ENCODE assay signal across 8 cellular contexts in the genomic region with DNA sequence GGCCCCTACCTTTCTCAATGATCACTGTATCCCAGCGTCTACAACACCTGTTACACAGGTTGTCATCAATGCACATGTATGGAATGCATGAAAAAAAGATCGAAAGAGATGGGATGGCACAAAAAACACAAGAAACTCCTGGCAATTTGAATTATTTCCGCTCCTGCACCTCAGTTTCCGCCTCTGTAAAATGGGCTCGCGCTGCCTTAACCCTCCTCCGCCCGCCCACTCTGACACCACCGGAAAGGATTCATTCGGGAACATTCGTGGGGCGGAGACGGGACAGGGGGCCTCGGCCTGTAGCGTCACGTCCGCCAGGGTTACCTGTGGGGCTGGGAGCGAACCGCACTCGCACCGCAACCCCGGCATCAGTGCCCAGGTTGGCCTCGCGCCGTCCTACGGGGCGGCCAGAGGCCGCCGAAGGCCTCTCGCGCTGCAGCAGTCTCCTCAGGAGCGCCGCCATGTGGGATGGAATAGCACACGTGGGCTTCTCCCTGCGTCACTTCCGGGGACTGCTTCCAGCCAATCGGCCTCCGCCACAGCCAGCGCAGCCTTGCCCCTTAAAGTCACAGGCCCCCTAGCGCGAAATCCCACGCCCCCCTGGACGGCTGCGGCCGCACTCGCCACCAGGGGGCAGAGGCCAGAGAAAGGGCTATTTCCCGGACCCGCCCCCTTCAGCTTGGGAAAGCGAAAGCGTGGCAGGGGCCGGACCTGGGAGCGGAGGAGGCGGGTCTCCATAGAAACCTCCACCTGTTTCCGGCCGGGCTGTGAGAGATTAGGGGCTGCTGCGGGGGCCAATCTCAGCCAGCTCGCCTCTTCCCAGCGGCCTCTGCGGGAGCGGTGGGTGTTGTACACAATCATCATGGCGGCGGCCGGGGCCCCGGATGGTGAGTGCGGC. TPM values are rescaled to one million over a fixed set of nuclear protein-coding genes. Genes with fewer than 3 reads are reported as not detected.
DNase-seq lines count a peak whose midpoint lies in the region; ATAC-seq and TF ChIP-seq lines count a peak whose summit lies in the region.

EARS2 (minus strand) TSS at position 470 of the 898 bp plus-strand sequence; CDS start at position 463, 7 bp downstream.
A gene with protein sequence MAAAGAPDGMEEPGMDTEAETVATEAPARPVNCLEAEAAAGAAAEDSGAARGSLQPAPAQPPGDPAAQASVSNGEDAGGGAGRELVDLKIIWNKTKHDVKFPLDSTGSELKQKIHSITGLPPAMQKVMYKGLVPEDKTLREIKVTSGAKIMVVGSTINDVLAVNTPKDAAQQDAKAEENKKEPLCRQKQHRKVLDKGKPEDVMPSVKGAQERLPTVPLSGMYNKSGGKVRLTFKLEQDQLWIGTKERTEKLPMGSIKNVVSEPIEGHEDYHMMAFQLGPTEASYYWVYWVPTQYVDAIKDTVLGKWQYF (plus strand): TSS at position 847 of the 898 bp plus-strand sequence. CDS start 16 bp downstream, at position 863.

- H3K36me3 ChIP-seq in osteoblast (ENCODE audit: insufficient read depth, low read length) (peaks cover 39% of the 10 kb centered on the region), thoracic aorta (peaks cover 25% of the 10 kb centered on the region)

- H3K9me3 Mint-ChIP-seq in activated naive CD4-positive, alpha-beta T cell treated with anti-CD3 and anti-CD28 coated beads, Interleukin-2, amount 50 U/mL, for 24 hours: no peaks in the 10 kb centered on the region

- peaks cover 4% of the 10 kb centered on the region for H3K36me3 Mint-ChIP-seq in activated naive CD4-positive, alpha-beta T cell treated with anti-CD3 and anti-CD28 coated beads, Interleukin-2, amount 50 U/mL, for 24 hours

- H3K4me3 ChIP-seq in osteoblast (ENCODE audit: insufficient read depth, low read length) (peak within 1 kb of the TSS; percentile 85), thoracic aorta (peak within 1 kb of the TSS; percentile 96)

- ATAC-seq in HG02610 (IDR thresholded peaks at IDR 0.05; ENCODE audit: unreplicated experiment): peak; percentile 92
- peak; percentile 98 for ATAC-seq in SK-N-SH treated with all-trans-retinoic acid at 6 μM for 48 hours
- ATAC-seq in thoracic aorta (ENCODE audit: insufficient number of reproducible peaks, low FRiP score, low read depth): peak; percentile 96

- H3K9me3 ChIP-seq in osteoblast (ENCODE audit: low read depth, low read length): no peaks in the 10 kb centered on the region
- no peaks in the 10 kb centered on the region for H3K9me3 ChIP-seq in thoracic aorta

- H3K4me1 Mint-ChIP-seq in activated naive CD4-positive, alpha-beta T cell treated with anti-CD3 and anti-CD28 coated beads, Interleukin-2, amount 50 U/mL, for 24 hours: peaks cover 41% of the 10 kb centered on the region

- H3K4me3 Mint-ChIP-seq in activated naive CD4-positive, alpha-beta T cell treated with anti-CD3 and anti-CD28 coated beads, Interleukin-2, amount 50 U/mL, for 24 hours: peak within 1 kb of the TSS; percentile 96

- peak; percentile 58 for TF ChIP-seq POLR2A in GM10847 (IDR thresholded peaks at IDR 0.05; ENCODE audit: extremely low read depth, insufficient read length)

- H3K4me1 ChIP-seq in osteoblast (ENCODE audit: insufficient read depth, low read length): peaks cover 18% of the 10 kb centered on the region
- H3K4me1 ChIP-seq in thoracic aorta (ENCODE audit: control insufficient read depth in 1 of 2, low read depth in 2 of 2): peaks cover 16 to 39% of the 10 kb centered on the region in 2 donors

- DNase-seq in NCI-H1092 (lab: John Stamatoyannopoulos, UW) (peak; percentile 97), glomerular visceral epithelial cell (ENCODE audit: extremely low spot score) (peak; percentile 97), osteoblast (ENCODE audit: insufficient read length, low spot score, missing footprints) (peak; percentile 98), thoracic aorta (ENCODE audit: low spot score) (peak; percentile 94)

- H3K27ac ChIP-seq in osteoblast (ENCODE audit: low read depth, low read length): peak within 1 kb of the TSS; percentile 92
- H3K27ac ChIP-seq in thoracic aorta: peak within 1 kb of the TSS; percentile 88 to 90

- H3K27ac Mint-ChIP-seq in activated naive CD4-positive, alpha-beta T cell treated with anti-CD3 and anti-CD28 coated beads, Interleukin-2, amount 50 U/mL, for 24 hours: peak within 1 kb of the TSS; percentile 93

- H4K20me1 ChIP-seq in osteoblast (ENCODE audit: insufficient read depth, low read length): peaks cover 16% of the 10 kb centered on the region

- TF ChIP-seq CTCF in osteoblast (IDR thresholded peaks at IDR 0.05; ENCODE audit: extremely low read depth, low read depth, low read length): peak; percentile 93
- peak; percentile 88 for TF ChIP-seq CTCF in thoracic aorta (IDR thresholded peaks at IDR 0.05)

- peak within 1 kb of the TSS; percentile 90 for H2AFZ ChIP-seq in osteoblast (ENCODE audit: low read length)

- H3K27me3 ChIP-seq in osteoblast (ENCODE audit: insufficient read depth, low read length) (no peaks in the 10 kb centered on the region), thoracic aorta (replicated peaks; ENCODE audit: insufficient read depth) (no peaks in the 10 kb centered on the region)

- H3K27me3 Mint-ChIP-seq in activated naive CD4-positive, alpha-beta T cell treated with anti-CD3 and anti-CD28 coated beads, Interleukin-2, amount 50 U/mL, for 24 hours: no peaks in the 10 kb centered on the region

- peaks cover 64% of the 10 kb centered on the region for H3K79me2 ChIP-seq in osteoblast (ENCODE audit: insufficient read depth, low read length)

- H3K4me2 ChIP-seq in osteoblast (ENCODE audit: insufficient read depth, low read length): peak within 1 kb of the TSS; percentile 89

TF ChIP-seq in SK-N-SH treated with all-trans-retinoic acid at 6 μM for 48 hours, 23 proteins besides CTCF, POLR2A, EP300 and RAD21 (continues in another document):
- TF ChIP-seq TOX (CRISPR knock-in tag; IDR thresholded peaks at IDR 0.05; ENCODE audit: borderline replicate concordance) (no peak), BACH2 (CRISPR knock-in tag; IDR thresholded peaks at IDR 0.05; ENCODE audit: borderline replicate concordance) (no peak), SNAI2 (CRISPR knock-in tag; IDR thresholded peaks at IDR 0.05) (peak; percentile 17; the same call in 1 of the 2 replicates), ZNF70 (CRISPR knock-in tag; IDR thresholded peaks at IDR 0.05) (peak; percentile 88), ISL1 (CRISPR knock-in tag; IDR thresholded peaks at IDR 0.05) (0 out of 2 replicates have a peak, but pooled peaks have one; percentile 13), OSR1 (CRISPR knock-in tag; IDR thresholded peaks at IDR 0.05) (no peak), GLIS3 (CRISPR knock-in tag; IDR thresholded peaks at IDR 0.05) (no peak), RARB (CRISPR knock-in tag; IDR thresholded peaks at IDR 0.05) (no peak)
- TF ChIP-seq, protein P1, sequence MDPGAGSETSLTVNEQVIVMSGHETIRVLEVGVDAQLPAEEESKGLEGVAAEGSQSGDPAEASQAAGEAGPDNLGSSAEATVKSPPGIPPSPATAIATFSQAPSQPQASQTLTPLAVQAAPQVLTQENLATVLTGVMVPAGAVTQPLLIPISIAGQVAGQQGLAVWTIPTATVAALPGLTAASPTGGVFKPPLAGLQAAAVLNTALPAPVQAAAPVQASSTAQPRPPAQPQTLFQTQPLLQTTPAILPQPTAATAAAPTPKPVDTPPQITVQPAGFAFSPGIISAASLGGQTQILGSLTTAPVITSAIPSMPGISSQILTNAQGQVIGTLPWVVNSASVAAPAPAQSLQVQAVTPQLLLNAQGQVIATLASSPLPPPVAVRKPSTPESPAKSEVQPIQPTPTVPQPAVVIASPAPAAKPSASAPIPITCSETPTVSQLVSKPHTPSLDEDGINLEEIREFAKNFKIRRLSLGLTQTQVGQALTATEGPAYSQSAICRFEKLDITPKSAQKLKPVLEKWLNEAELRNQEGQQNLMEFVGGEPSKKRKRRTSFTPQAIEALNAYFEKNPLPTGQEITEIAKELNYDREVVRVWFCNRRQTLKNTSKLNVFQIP (CRISPR knock-in tag; IDR thresholded peaks at IDR 0.05; ENCODE audit: borderline replicate concordance, low read depth): no peak
- TF ChIP-seq, protein P2, sequence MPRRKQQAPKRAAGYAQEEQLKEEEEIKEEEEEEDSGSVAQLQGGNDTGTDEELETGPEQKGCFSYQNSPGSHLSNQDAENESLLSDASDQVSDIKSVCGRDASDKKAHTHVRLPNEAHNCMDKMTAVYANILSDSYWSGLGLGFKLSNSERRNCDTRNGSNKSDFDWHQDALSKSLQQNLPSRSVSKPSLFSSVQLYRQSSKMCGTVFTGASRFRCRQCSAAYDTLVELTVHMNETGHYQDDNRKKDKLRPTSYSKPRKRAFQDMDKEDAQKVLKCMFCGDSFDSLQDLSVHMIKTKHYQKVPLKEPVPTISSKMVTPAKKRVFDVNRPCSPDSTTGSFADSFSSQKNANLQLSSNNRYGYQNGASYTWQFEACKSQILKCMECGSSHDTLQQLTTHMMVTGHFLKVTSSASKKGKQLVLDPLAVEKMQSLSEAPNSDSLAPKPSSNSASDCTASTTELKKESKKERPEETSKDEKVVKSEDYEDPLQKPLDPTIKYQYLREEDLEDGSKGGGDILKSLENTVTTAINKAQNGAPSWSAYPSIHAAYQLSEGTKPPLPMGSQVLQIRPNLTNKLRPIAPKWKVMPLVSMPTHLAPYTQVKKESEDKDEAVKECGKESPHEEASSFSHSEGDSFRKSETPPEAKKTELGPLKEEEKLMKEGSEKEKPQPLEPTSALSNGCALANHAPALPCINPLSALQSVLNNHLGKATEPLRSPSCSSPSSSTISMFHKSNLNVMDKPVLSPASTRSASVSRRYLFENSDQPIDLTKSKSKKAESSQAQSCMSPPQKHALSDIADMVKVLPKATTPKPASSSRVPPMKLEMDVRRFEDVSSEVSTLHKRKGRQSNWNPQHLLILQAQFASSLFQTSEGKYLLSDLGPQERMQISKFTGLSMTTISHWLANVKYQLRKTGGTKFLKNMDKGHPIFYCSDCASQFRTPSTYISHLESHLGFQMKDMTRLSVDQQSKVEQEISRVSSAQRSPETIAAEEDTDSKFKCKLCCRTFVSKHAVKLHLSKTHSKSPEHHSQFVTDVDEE (CRISPR knock-in tag; IDR thresholded peaks at IDR 0.05): 0 out of 2 replicates have a peak, but pooled peaks have one; percentile 25
- TF ChIP-seq, protein P3, sequence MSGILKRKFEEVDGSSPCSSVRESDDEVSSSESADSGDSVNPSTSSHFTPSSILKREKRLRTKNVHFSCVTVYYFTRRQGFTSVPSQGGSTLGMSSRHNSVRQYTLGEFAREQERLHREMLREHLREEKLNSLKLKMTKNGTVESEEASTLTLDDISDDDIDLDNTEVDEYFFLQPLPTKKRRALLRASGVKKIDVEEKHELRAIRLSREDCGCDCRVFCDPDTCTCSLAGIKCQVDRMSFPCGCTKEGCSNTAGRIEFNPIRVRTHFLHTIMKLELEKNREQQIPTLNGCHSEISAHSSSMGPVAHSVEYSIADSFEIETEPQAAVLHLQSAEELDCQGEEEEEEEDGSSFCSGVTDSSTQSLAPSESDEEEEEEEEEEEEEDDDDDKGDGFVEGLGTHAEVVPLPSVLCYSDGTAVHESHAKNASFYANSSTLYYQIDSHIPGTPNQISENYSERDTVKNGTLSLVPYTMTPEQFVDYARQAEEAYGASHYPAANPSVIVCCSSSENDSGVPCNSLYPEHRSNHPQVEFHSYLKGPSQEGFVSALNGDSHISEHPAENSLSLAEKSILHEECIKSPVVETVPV (CRISPR knock-in tag; IDR thresholded peaks at IDR 0.05): no peak

RNA-seq across cellular contexts. Expression of gene EARS2, which starts in this region (rescaled TPM):
- total RNA-seq in osteoblast (26.8 and 32.6 TPM in 2 replicates), thoracic aorta (10 to 100 TPM; 26.3 to 29.8 TPM)

RNA-seq across cellular contexts. Expression of the second gene that starts in this region (rescaled TPM):
- 94.3 and 109 TPM in 2 replicates for total RNA-seq in osteoblast
- 10 to 100 TPM; 56.0 to 84.9 TPM for total RNA-seq in thoracic aorta

Comparison
In these comparisons a context has a peak if more than half of its experiments do, and no peak if none do; other contexts are left out.
1. Peak in every context shown above with its lines: DNase-seq, ATAC-seq, H3K4me3 ChIP-seq and H3K27ac ChIP-seq.